1 cellular context compared by ENCODE assay signal in the genomic region with DNA sequence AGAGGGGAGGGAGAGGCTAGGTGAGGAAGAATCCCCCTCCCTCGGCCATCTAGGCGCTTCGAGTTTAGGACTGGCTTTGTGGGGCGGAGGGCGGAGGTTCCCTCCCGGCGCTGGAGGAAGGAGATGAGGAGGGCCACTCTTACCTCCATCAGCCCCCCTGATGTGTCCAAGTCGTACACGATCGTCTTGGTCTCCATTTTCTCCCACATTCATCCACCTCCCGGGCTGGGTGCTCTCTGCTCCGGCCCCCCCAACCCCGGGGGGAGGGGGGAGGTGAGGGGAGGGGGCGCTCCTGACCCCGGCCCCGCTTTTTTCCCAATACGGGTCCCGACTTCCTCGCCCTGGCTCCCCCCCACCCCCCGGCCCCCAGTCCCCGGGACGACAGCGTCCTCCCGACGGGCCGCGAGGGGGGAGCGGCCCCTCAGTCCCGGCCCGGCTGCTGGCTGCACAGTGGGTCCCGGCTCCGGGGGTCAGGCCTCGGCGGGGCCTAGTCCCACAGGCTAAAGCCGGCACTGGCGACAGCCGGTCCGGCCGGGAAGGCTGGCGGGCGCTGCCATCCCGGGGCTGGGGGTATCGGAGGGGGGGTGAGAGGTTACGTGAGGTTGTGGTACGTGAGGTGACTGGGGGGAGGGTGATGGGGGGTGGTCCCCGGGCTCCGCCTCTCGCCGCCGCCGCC.
TF ChIP-seq lines count a peak whose summit lies in the region.

No MANE protein-coding gene starts in this region.

TF ChIP-seq in GM23338, 12 proteins besides CTCF, POLR2A, EP300 and RAD21 (continued from another document):
- TF ChIP-seq, protein P1, sequence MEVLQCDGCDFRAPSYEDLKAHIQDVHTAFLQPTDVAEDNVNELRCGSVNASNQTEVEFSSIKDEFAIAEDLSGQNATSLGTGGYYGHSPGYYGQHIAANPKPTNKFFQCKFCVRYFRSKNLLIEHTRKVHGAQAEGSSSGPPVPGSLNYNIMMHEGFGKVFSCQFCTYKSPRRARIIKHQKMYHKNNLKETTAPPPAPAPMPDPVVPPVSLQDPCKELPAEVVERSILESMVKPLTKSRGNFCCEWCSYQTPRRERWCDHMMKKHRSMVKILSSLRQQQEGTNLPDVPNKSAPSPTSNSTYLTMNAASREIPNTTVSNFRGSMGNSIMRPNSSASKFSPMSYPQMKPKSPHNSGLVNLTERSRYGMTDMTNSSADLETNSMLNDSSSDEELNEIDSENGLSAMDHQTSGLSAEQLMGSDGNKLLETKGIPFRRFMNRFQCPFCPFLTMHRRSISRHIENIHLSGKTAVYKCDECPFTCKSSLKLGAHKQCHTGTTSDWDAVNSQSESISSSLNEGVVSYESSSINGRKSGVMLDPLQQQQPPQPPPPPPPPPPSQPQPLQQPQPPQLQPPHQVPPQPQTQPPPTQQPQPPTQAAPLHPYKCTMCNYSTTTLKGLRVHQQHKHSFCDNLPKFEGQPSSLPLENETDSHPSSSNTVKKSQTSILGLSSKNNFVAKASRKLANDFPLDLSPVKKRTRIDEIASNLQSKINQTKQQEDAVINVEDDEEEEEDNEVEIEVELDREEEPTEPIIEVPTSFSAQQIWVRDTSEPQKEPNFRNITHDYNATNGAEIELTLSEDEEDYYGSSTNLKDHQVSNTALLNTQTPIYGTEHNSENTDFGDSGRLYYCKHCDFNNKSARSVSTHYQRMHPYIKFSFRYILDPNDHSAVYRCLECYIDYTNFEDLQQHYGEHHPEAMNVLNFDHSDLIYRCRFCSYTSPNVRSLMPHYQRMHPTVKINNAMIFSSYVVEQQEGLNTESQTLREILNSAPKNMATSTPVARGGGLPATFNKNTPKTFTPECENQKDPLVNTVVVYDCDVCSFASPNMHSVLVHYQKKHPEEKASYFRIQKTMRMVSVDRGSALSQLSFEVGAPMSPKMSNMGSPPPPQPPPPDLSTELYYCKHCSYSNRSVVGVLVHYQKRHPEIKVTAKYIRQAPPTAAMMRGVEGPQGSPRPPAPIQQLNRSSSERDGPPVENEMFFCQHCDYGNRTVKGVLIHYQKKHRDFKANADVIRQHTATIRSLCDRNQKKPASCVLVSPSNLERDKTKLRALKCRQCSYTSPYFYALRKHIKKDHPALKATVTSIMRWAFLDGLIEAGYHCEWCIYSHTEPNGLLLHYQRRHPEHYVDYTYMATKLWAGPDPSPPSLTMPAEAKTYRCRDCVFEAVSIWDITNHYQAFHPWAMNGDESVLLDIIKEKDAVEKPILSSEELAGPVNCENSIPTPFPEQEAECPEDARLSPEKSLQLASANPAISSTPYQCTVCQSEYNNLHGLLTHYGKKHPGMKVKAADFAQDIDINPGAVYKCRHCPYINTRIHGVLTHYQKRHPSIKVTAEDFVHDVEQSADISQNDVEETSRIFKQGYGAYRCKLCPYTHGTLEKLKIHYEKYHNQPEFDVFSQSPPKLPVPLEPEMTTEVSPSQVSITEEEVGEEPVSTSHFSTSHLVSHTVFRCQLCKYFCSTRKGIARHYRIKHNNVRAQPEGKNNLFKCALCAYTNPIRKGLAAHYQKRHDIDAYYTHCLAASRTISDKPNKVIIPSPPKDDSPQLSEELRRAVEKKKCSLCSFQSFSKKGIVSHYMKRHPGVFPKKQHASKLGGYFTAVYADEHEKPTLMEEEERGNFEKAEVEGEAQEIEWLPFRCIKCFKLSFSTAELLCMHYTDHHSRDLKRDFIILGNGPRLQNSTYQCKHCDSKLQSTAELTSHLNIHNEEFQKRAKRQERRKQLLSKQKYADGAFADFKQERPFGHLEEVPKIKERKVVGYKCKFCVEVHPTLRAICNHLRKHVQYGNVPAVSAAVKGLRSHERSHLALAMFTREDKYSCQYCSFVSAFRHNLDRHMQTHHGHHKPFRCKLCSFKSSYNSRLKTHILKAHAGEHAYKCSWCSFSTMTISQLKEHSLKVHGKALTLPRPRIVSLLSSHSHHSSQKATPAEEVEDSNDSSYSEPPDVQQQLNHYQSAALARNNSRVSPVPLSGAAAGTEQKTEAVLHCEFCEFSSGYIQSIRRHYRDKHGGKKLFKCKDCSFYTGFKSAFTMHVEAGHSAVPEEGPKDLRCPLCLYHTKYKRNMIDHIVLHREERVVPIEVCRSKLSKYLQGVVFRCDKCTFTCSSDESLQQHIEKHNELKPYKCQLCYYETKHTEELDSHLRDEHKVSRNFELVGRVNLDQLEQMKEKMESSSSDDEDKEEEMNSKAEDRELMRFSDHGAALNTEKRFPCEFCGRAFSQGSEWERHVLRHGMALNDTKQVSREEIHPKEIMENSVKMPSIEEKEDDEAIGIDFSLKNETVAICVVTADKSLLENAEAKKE (CRISPR knock-in tag; IDR thresholded peaks at IDR 0.05), result no peak
- no peak for TF ChIP-seq EZH2phosphoT487 (IDR thresholded peaks at IDR 0.05; ENCODE audit: unreplicated experiment)
- no peak for TF ChIP-seq EZH2 (IDR thresholded peaks at IDR 0.05; ENCODE audit: low read depth, unreplicated experiment)
- no peak for TF ChIP-seq ZNF114 (CRISPR knock-in tag; IDR thresholded peaks at IDR 0.05)
- no peak for TF ChIP-seq NANOG (IDR thresholded peaks at IDR 0.05; ENCODE audit: borderline replicate concordance)
